Comparison of ENCODE assay signal across 16 cellular contexts in the genomic region with DNA sequence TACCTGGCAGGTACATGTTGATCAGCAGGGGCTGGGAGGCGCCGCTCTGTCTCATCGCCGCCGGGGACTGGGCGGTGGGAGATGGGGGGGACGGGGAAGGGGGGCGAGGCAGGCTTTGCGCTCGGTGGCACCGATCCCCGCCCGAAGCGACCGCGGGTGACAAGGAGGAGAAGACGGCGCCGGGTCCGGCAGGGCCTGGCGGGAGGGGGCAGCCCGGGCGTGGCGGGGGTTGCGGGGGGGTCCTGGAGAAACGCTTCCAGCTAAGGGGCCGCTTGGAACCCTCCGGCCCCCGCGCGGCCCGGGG. TPM values are rescaled to one million over a fixed set of nuclear protein-coding genes. Genes with fewer than 3 reads are reported as not detected.
A peak's percentile ranks its signal among the peaks of the same experiment; 100 is the strongest.
DNase-seq lines count a peak whose midpoint lies in the region; ATAC-seq and TF ChIP-seq lines count a peak whose summit lies in the region.
"Had no signal": no experiment of that assay in that cellular context is flagged by ENCODE, and none has a peak within 500 bp of the region (broad histone marks: within the 10 kb centered on the region; RNA-seq: fewer than 3 reads in every experiment).

A gene (minus strand): TSS at position 164 of the 304 bp plus-strand sequence. CDS start 109 bp downstream, at position 55.

- no peaks in the 10 kb centered on the region for H3K9me3 ChIP-seq in mucosa of stomach (ENCODE audit: control insufficient read depth, low read length)
- H3K9me3 ChIP-seq: HAP-1, Peyer's patch had no signal

- peaks cover 6% of the 10 kb centered on the region for H3K4me1 Mint-ChIP-seq in activated T-helper 1 cell treated with anti-CD3 and anti-CD28 coated beads, Interleukin-12 subunit alpha, Interleukin-12 subunit beta, Interleukin-2, Interleukin-4 antibody, amounts not matched to agents 30 ng/mL and 10 ng/mL and 1 ng/mL, durations not matched to agents 14 hours and 24 hours and 36 hours (ENCODE audit: low read depth)

- intact Hi-C loops in activated T-helper 1 cell treated with anti-CD3 and anti-CD28 coated beads, Interleukin-12 subunit alpha, Interleukin-12 subunit beta, Interleukin-2, Interleukin-4 antibody, amounts not matched to agents 30 ng/mL and 10 ng/mL and 1 ng/mL, durations not matched to agents 14 hours and 24 hours and 36 hours (cut with micrococcal nuclease), result loop anchor here (10.0 kb wide), 1 partner anchor 320 kb away; a partner anchor contains a TSS

- H3K27me3 ChIP-seq in mucosa of stomach (ENCODE audit: control insufficient read depth, insufficient read depth, low read length), result peaks cover 96% of the 10 kb centered on the region

- peak within 1 kb of the TSS; percentile 63 for H3K27ac ChIP-seq in 22Rv1
- H3K27ac ChIP-seq in C4-2B, result peak within 1 kb of the TSS; percentile 69
- H3K27ac ChIP-seq: Peyer's patch, skin epidermis had no signal

- H3K36me3 ChIP-seq in mucosa of stomach (ENCODE audit: control insufficient read depth, insufficient read depth, low read length), result no peaks in the 10 kb centered on the region
- H3K36me3 ChIP-seq: HAP-1, Peyer's patch had no signal

- H3K4me3 Mint-ChIP-seq in activated T-helper 1 cell treated with anti-CD3 and anti-CD28 coated beads, Interleukin-12 subunit alpha, Interleukin-12 subunit beta, Interleukin-2, Interleukin-4 antibody, amounts not matched to agents 30 ng/mL and 10 ng/mL and 1 ng/mL, durations not matched to agents 14 hours and 24 hours and 36 hours, result no peak within 1 kb of the TSS

- peaks cover 26% of the 10 kb centered on the region for H3K4me1 ChIP-seq in mucosa of stomach (ENCODE audit: control insufficient read depth, insufficient read depth, low read length)
- H3K4me1 ChIP-seq: HAP-1 had no signal

- ATAC-seq in HG02852 (IDR thresholded peaks at IDR 0.05; ENCODE audit: unreplicated experiment), result no peak
- ATAC-seq: activated CD4-positive, CD25-positive, alpha-beta regulatory T cell treated with anti-CD3 and anti-CD28 coated beads, Interleukin-2, amount 50 U/mL, for 24 hours had no signal

- peak within 1 kb of the TSS; percentile 18 for H3K9ac ChIP-seq in mucosa of stomach (ENCODE audit: low read length)

- no peak within 1 kb of the TSS for H3K4me3 ChIP-seq in mucosa of stomach (ENCODE audit: low read length)
- H3K4me3 ChIP-seq: HAP-1, skin epidermis had no signal

- DNase-seq in activated T-helper 1 cell treated with anti-CD3 and anti-CD28 coated beads, Interleukin-12 subunit alpha, Interleukin-12 subunit beta, Interleukin-2, Interleukin-4 antibody, amounts not matched to agents 30 ng/mL and 10 ng/mL and 1 ng/mL, durations not matched to agents 14 hours and 24 hours and 36 hours (ENCODE audit: low spot score), result no peak
- DNase-seq in NOMO-1 (lab: John Stamatoyannopoulos, UW; ENCODE audit: unreplicated experiment in 2 of 2) (no peak), NCI-H1048 (lab: John Stamatoyannopoulos, UW) (no peak)
- no peak for DNase-seq in stimulated activated CD4-positive, alpha-beta T cell treated with anti-CD3 and anti-CD28 coated beads, Interleukin-4, amount 100 ng/mL, for 24 hours
- DNase-seq: anterior cingulate cortex, EL had no signal

- no peaks in the 10 kb centered on the region for H3K36me3 Mint-ChIP-seq in activated T-helper 1 cell treated with anti-CD3 and anti-CD28 coated beads, Interleukin-12 subunit alpha, Interleukin-12 subunit beta, Interleukin-2, Interleukin-4 antibody, amounts not matched to agents 30 ng/mL and 10 ng/mL and 1 ng/mL, durations not matched to agents 14 hours and 24 hours and 36 hours (ENCODE audit: low read depth)

- peak within 1 kb of the TSS; percentile 23 for H3K27ac Mint-ChIP-seq in activated T-helper 1 cell treated with anti-CD3 and anti-CD28 coated beads, Interleukin-12 subunit alpha, Interleukin-12 subunit beta, Interleukin-2, Interleukin-4 antibody, amounts not matched to agents 30 ng/mL and 10 ng/mL and 1 ng/mL, durations not matched to agents 14 hours and 24 hours and 36 hours

- peaks cover 80% of the 10 kb centered on the region for H3K27me3 Mint-ChIP-seq in activated T-helper 1 cell treated with anti-CD3 and anti-CD28 coated beads, Interleukin-12 subunit alpha, Interleukin-12 subunit beta, Interleukin-2, Interleukin-4 antibody, amounts not matched to agents 30 ng/mL and 10 ng/mL and 1 ng/mL, durations not matched to agents 14 hours and 24 hours and 36 hours (ENCODE audit: insufficient read depth)

- no peaks in the 10 kb centered on the region for H3K9me3 Mint-ChIP-seq in activated T-helper 1 cell treated with anti-CD3 and anti-CD28 coated beads, Interleukin-12 subunit alpha, Interleukin-12 subunit beta, Interleukin-2, Interleukin-4 antibody, amounts not matched to agents 30 ng/mL and 10 ng/mL and 1 ng/mL, durations not matched to agents 14 hours and 24 hours and 36 hours

- TF ChIP-seq CTCF in 22Rv1 (IDR thresholded peaks at IDR 0.05), result no peak
- no peak for TF ChIP-seq CTCF in C4-2B (conservative IDR thresholded peaks at IDR 0.05)

RNA-seq across cellular contexts. Expression of the gene that starts here (rescaled TPM):
- total RNA-seq in activated T-helper 1 cell treated with anti-CD3 and anti-CD28 coated beads, Interleukin-12 subunit alpha, Interleukin-12 subunit beta, Interleukin-2, Interleukin-4 antibody, amounts not matched to agents 30 ng/mL and 10 ng/mL and 1 ng/mL, durations not matched to agents 14 hours and 24 hours and 36 hours, result not detected in 2 replicates
- total RNA-seq: fibroblast of lung, left ventricle myocardium superior had no signal
